ENCODE assay signal across 17 cellular contexts in the genomic region with DNA sequence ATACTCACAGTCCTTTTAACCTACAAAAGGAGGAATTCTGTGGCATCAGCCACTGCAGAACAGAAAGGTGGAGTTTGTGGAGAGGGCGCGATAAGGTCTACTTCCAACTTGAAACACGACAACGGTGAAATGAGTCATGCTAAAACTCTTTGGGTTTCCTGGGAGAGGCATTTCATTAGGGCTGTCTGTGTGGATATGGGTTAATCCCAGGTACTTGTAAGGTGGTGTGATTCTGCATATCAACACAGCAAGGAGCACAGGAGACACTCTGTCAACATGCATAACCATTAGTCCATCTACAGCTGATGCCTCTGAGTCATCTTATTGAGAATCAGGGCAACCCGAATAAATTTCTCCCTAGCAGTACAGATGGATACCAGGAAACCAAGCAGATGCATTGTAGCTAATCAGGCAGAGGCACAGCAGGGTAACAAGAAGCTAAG.
DNase-seq lines count a peak whose midpoint lies in the region; ATAC-seq and TF ChIP-seq lines count a peak whose summit lies in the region.
"Had no signal": no experiment of that assay in that cellular context is flagged by ENCODE, and none has a peak within 500 bp of the region (broad histone marks: within the 10 kb centered on the region; RNA-seq: fewer than 3 reads in every experiment).

No MANE protein-coding gene starts in this region.

- H3K4me1 Mint-ChIP-seq in brain (peaks cover 50% of the 10 kb centered on the region), HFFc6 (ENCODE audit: low read depth) (no peaks in the 10 kb centered on the region)

- H3K9me3 Mint-ChIP-seq in brain (peaks cover 10 to 21% (median 16%) of the 10 kb centered on the region in 5 experiments), HFFc6 (no peaks in the 10 kb centered on the region; the same call in 1 of the 2 replicates)

- DNase-seq in DMS53 (lab: John Stamatoyannopoulos, UW), result peak; percentile 69
- peak; percentile 64 for DNase-seq in kidney tubule cell (ENCODE audit: low spot score)
- DNase-seq in HFFc6, result no peak
- no peak for DNase-seq in left lung
- DNase-seq: activated gamma-delta T cell treated with Interleukin-2 at 50 U/mL for 16 hours; body of pancreas; effector CD4-positive, alpha-beta T cell; foreskin melanocyte; NCI-H446 treated with DMSO at 0.1 percent for 48 hours; OCI-M1; testis; WERI-Rb-1 had no signal

- H3K4me3 Mint-ChIP-seq in brain, result peak overlapping the region in 1 of 5 experiments; percentile 12
- no peak overlapping the region for H3K4me3 Mint-ChIP-seq in HFFc6

- intact Hi-C loops in left lung (cut with DNase I), result no loop called here

- peak overlapping the region; percentile 87 to 97 (median 90) for H3K27ac Mint-ChIP-seq in brain
- no peak overlapping the region for H3K27ac Mint-ChIP-seq in HFFc6

- POLR2A ChIA-PET in HEK293 (lab: Yijun Ruan, JAX), result no interaction called here

- ATAC-seq in HG02678 (IDR thresholded peaks at IDR 0.05; ENCODE audit: unreplicated experiment), result no peak
- ATAC-seq in left lung, result no peak
- no peak for ATAC-seq in HG02610 (IDR thresholded peaks at IDR 0.05; ENCODE audit: unreplicated experiment)
- ATAC-seq: body of pancreas had no signal

- H3K9me3 ChIP-seq in HEK293 (ENCODE audit: control insufficient read depth, insufficient read depth, low read depth, low read length), result no peaks in the 10 kb centered on the region
- peaks cover 0 to 3% of the 10 kb centered on the region in 2 donors for H3K9me3 ChIP-seq in left lung
- H3K9me3 ChIP-seq: body of pancreas, testis had no signal

- no peak overlapping the region for H3K4me3 ChIP-seq in HEK293 (ENCODE audit: low read depth, low read length)
- no peak overlapping the region for H3K4me3 ChIP-seq in left lung
- H3K4me3 ChIP-seq: BLaER1 treated with 17β-estradiol and CSF1 and Interleukin-3, amounts not matched to agents 10 nM and 100 nM; body of pancreas; testis had no signal

- H3K36me3 Mint-ChIP-seq in brain (no peaks in the 10 kb centered on the region), HFFc6 (ENCODE audit: low read depth) (no peaks in the 10 kb centered on the region)

- TF ChIP-seq CTCF in HEK293 (tag by site-specific recombination; IDR thresholded peaks at IDR 0.05) (no peak), brain (conservative IDR thresholded peaks at IDR 0.05) (no peak), HFFc6 (IDR thresholded peaks at IDR 0.05) (no peak), left lung (IDR thresholded peaks at IDR 0.05) (no peak)

- CTCF ChIA-PET in HEK293 (lab: Yijun Ruan, JAX), result interaction anchor here (0.7 to 1.0 kb wide), 2 partner anchors 9 to 53 kb away, joined by 3 read pairs; no protein-coding TSS in a partner anchor

- H3K4me1 ChIP-seq in HEK293 (ENCODE audit: control insufficient read depth, insufficient read depth, low read length), result peaks cover 2% of the 10 kb centered on the region; the same call in 1 of the 2 replicates
- no peaks in the 10 kb centered on the region for H3K4me1 ChIP-seq in left lung
- H3K4me1 ChIP-seq: BLaER1 treated with 17β-estradiol and CSF1 and Interleukin-3, amounts not matched to agents 10 nM and 100 nM; body of pancreas; testis had no signal

- H3K36me3 ChIP-seq in HEK293 (ENCODE audit: control insufficient read depth in 2 of 2, insufficient read depth in 1 of 2, low read length in 2 of 2) (no peaks in the 10 kb centered on the region), left lung (no peaks in the 10 kb centered on the region)
- H3K36me3 ChIP-seq: BLaER1 treated with 17β-estradiol and CSF1 and Interleukin-3, amounts not matched to agents 10 nM and 100 nM; WERI-Rb-1 had no signal

- no peak overlapping the region for H3K27ac ChIP-seq in HEK293 (ENCODE audit: extremely low read depth, low read depth, low read length)
- H3K27ac ChIP-seq in left lung, result no peak overlapping the region
- H3K27ac ChIP-seq: BLaER1 treated with 17β-estradiol and CSF1 and Interleukin-3, amounts not matched to agents 10 nM and 100 nM; body of pancreas; testis; WERI-Rb-1 had no signal

- H3K27me3 ChIP-seq in left lung, result no peaks in the 10 kb centered on the region
- H3K27me3 ChIP-seq: BLaER1 treated with 17β-estradiol and CSF1 and Interleukin-3, amounts not matched to agents 10 nM and 100 nM; body of pancreas; testis had no signal

- H3K27me3 Mint-ChIP-seq in brain, result no peaks in the 10 kb centered on the region
- peaks cover 4% of the 10 kb centered on the region for H3K27me3 Mint-ChIP-seq in HFFc6 (ENCODE audit: insufficient read depth)

TF ChIP-seq in HEK293, 187 proteins besides CTCF, POLR2A, EP300 and RAD21:
- TF ChIP-seq ZNF274 (IDR thresholded peaks at IDR 0.05; ENCODE audit: low read length) (no peak), ZNF274 (tag by site-specific recombination; IDR thresholded peaks at IDR 0.05; ENCODE audit: borderline replicate concordance) (no peak), ZNF26 (tag by site-specific recombination; IDR thresholded peaks at IDR 0.05) (0 out of 2 replicates have a peak, but pooled peaks have one; percentile 8)

Comparison
In these comparisons a context has a peak if more than half of its experiments do, and no peak if none do; other contexts are left out.
1. DNase-seq: peak in DMS53 (single experiment) and kidney tubule cell (single experiment); none in HFFc6 (single experiment) and left lung (0 of 2).